In the genomic region with DNA sequence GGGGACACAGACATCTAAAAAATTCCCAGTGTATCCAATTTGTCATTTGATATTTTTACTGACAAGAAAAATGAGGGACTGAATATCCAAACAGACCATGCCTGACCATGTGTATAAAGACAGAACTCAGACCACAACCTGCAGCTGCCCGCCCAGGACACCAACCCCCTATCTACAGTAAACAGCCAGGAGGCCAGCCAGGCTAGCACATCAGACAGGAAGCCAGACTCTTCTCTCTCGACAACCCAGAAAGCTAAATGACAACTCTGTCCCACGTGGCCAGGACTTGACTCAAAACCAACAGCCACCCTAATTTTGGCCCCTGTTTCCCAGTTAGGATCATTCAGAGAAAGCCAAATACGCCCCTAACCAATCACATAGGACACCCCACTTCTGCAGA, we compare ENCODE assay signal across 1 cellular context.
TF ChIP-seq lines count a peak whose summit lies in the region.

No MANE protein-coding gene starts in this region.

TF ChIP-seq in H1, 55 proteins besides CTCF, POLR2A, EP300 and RAD21:
- TF ChIP-seq CREB1 (IDR thresholded peaks at IDR 0.05) (no peak), BRCA1 (IDR thresholded peaks at IDR 0.05; ENCODE audit: low read depth, low read length) (no peak), SP4 (IDR thresholded peaks at IDR 0.05; ENCODE audit: low read length) (no peak), E2F6 (IDR thresholded peaks at IDR 0.05) (no peak)
- TF ChIP-seq, protein P1, sequence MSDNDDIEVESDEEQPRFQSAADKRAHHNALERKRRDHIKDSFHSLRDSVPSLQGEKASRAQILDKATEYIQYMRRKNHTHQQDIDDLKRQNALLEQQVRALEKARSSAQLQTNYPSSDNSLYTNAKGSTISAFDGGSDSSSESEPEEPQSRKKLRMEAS (IDR thresholded peaks at IDR 0.05), result no peak
